8 cellular contexts compared by ENCODE assay signal in the genomic region with DNA sequence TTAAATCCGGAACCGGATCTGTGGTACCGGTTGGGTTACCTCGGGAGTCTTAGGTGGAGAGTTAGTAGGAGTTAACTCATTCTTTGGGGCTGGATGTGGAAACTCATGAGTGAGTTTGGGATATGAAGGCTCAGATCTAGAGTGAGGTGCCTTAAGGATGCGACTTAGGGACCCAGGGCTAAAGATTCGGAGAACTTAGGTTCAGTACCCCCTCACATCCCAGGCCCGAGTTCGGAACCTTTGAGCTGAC.
A peak's percentile ranks its signal among the peaks of the same experiment; 100 is the strongest.
DNase-seq lines count a peak whose midpoint lies in the region; ATAC-seq lines count a peak whose summit lies in the region.

No MANE protein-coding gene starts in this region.

- H3K4me3 ChIP-seq in ACC112 (ENCODE audit: low read depth, low read length) (peak overlapping the region; percentile 88), mucosa of stomach (ENCODE audit: low read length) (peak overlapping the region; percentile 56)

- peak overlapping the region; percentile 85 for H3K9ac ChIP-seq in mucosa of stomach (ENCODE audit: low read length)

- H3K36me3 ChIP-seq in ACC112 (ENCODE audit: insufficient read depth, low read length) = no peaks in the 10 kb centered on the region
- H3K36me3 ChIP-seq in mucosa of stomach (ENCODE audit: control insufficient read depth, insufficient read depth, low read length) = no peaks in the 10 kb centered on the region

- H3K4me1 ChIP-seq in ACC112 (ENCODE audit: control insufficient read depth, insufficient read depth, low read length, unreplicated experiment) (peaks cover 24% of the 10 kb centered on the region), mucosa of stomach (ENCODE audit: control insufficient read depth, insufficient read depth, low read length) (peaks cover 17% of the 10 kb centered on the region)

- peak overlapping the region; percentile 93 for H3K27ac Mint-ChIP-seq in central memory CD8-positive, alpha-beta T cell (ENCODE audit: low read depth)

- H3K27me3 Mint-ChIP-seq in central memory CD8-positive, alpha-beta T cell = no peaks in the 10 kb centered on the region

- no peaks in the 10 kb centered on the region for H3K27me3 ChIP-seq in ACC112 (ENCODE audit: insufficient read depth, low read length)
- H3K27me3 ChIP-seq in mucosa of stomach (ENCODE audit: control insufficient read depth, insufficient read depth, low read length) = no peaks in the 10 kb centered on the region

- no peak overlapping the region for H2AFZ ChIP-seq in ACC112 (ENCODE audit: low read length, unreplicated experiment)

- peaks cover 39% of the 10 kb centered on the region for H3K36me3 Mint-ChIP-seq in central memory CD8-positive, alpha-beta T cell (ENCODE audit: insufficient read depth)

- H3K9me3 Mint-ChIP-seq in central memory CD8-positive, alpha-beta T cell = no peaks in the 10 kb centered on the region

- H3K79me2 ChIP-seq in ACC112 (ENCODE audit: control insufficient read depth, insufficient read depth, low read length, unreplicated experiment) = peaks cover 31% of the 10 kb centered on the region

- peak; percentile 49 for DNase-seq in KG1 (lab: John Stamatoyannopoulos, UW)
- no peak for DNase-seq in central memory CD8-positive, alpha-beta T cell (ENCODE audit: low spot score in 2 of 2)
- no peak for DNase-seq in NCI-H1105 (lab: John Stamatoyannopoulos, UW)
- no peak for DNase-seq in DMS153 (lab: John Stamatoyannopoulos, UW)

- H3K27ac ChIP-seq in ACC112 (ENCODE audit: low read depth, low read length) = peak overlapping the region; percentile 90

- H3K4me1 Mint-ChIP-seq in central memory CD8-positive, alpha-beta T cell = peaks cover 44% of the 10 kb centered on the region

- ATAC-seq in central memory CD8-positive, alpha-beta T cell (replicated peaks; ENCODE audit: extremely low read depth, poor library complexity, severe bottlenecking) = no peak
- ATAC-seq in GM19035 (IDR thresholded peaks at IDR 0.05; ENCODE audit: unreplicated experiment) (no peak), GM19463 (IDR thresholded peaks at IDR 0.05; ENCODE audit: unreplicated experiment) (no peak)

- H3K9me3 ChIP-seq in mucosa of stomach (ENCODE audit: control insufficient read depth, low read length) = no peaks in the 10 kb centered on the region

- peak overlapping the region; percentile 84 for H3K4me3 Mint-ChIP-seq in central memory CD8-positive, alpha-beta T cell
